ENCODE assay signal across 14 cellular contexts in genomic region chr15:45326280-45326679, GRCh38. TPM values are rescaled to one million over a fixed set of nuclear protein-coding genes. Genes with fewer than 3 reads are reported as not detected.
A peak's percentile ranks its signal among the peaks of the same experiment; 100 is the strongest.
DNase-seq lines count a peak whose midpoint lies in the region; ATAC-seq and TF ChIP-seq lines count a peak whose summit lies in the region.
"Had no signal": no experiment of that assay in that cellular context is flagged by ENCODE, and none has a peak within 500 bp of the region (broad histone marks: within the 10 kb centered on the region; RNA-seq: fewer than 3 reads in every experiment).

No MANE protein-coding gene starts in this region.

- no peak overlapping the region for H3K27ac Mint-ChIP-seq in natural killer cell treated with Interleukin-12 subunit alpha and Interleukin-12 subunit beta and Interleukin-15 and Interleukin-18, amount 100 ng/mL, for 72 hours

- no peaks in the 10 kb centered on the region for H3K9me3 Mint-ChIP-seq in natural killer cell treated with Interleukin-12 subunit alpha and Interleukin-12 subunit beta and Interleukin-15 and Interleukin-18, amount 100 ng/mL, for 72 hours

- H3K36me3 Mint-ChIP-seq in natural killer cell treated with Interleukin-12 subunit alpha and Interleukin-12 subunit beta and Interleukin-15 and Interleukin-18, amount 100 ng/mL, for 72 hours: no peaks in the 10 kb centered on the region

- H3K4me3 ChIP-seq in NT2/D1 (ENCODE audit: insufficient read length, low read depth): no peak overlapping the region
- no peak overlapping the region for H3K4me3 ChIP-seq in ectodermal cell (ENCODE audit: insufficient read depth, low read depth, low read length)

- no peaks in the 10 kb centered on the region for H3K9me3 ChIP-seq in NT2/D1 (ENCODE audit: insufficient read depth, low read length)
- H3K9me3 ChIP-seq in ectodermal cell (ENCODE audit: control insufficient read depth, low read length): no peaks in the 10 kb centered on the region

- H3K9ac ChIP-seq in NT2/D1 (ENCODE audit: insufficient read length, low read depth): no peak overlapping the region

- H3K27me3 ChIP-seq in NT2/D1 (ENCODE audit: insufficient read depth, insufficient read length) (no peaks in the 10 kb centered on the region), ectodermal cell (ENCODE audit: control insufficient read depth, insufficient read depth, low read length, poor library complexity, severe bottlenecking) (no peaks in the 10 kb centered on the region), layer of hippocampus (ENCODE audit: control insufficient read depth, insufficient read depth, low read length) (no peaks in the 10 kb centered on the region)

- ATAC-seq in SK-N-SH treated with all-trans-retinoic acid at 6 μM for 48 hours: no peak
- ATAC-seq in natural killer cell treated with Interleukin-12 subunit alpha and Interleukin-12 subunit beta and Interleukin-15 and Interleukin-18, amount 100 ng/mL, for 72 hours: no peak
- ATAC-seq: PC-3 had no signal

- no peaks in the 10 kb centered on the region for H3K36me3 ChIP-seq in NT2/D1 (ENCODE audit: insufficient read depth, insufficient read length, low read length)
- no peaks in the 10 kb centered on the region for H3K36me3 ChIP-seq in ectodermal cell (ENCODE audit: control insufficient read depth, insufficient read depth, low read length)

- 64% methylated on average over 5 of the region's 5 CpGs for WGBS in ectodermal cell, 2 experiments

- H3K27ac ChIP-seq in ectodermal cell (ENCODE audit: insufficient read depth, low read depth, low read length, poor library complexity, severe bottlenecking) (peak overlapping the region; percentile 53), layer of hippocampus (ENCODE audit: low read depth, low read length) (peak overlapping the region; percentile 75), substantia nigra (ENCODE audit: low read depth, low read length, poor library complexity, severe bottlenecking) (peak overlapping the region; percentile 41)
- H3K27ac ChIP-seq: RWPE1 had no signal

- H3K4me1 ChIP-seq in NT2/D1 (ENCODE audit: insufficient read depth, insufficient read length) (no peaks in the 10 kb centered on the region), ectodermal cell (ENCODE audit: control insufficient read depth, insufficient read depth, low read length) (peaks cover 9% of the 10 kb centered on the region)

- no peaks in the 10 kb centered on the region for H3K4me1 Mint-ChIP-seq in natural killer cell treated with Interleukin-12 subunit alpha and Interleukin-12 subunit beta and Interleukin-15 and Interleukin-18, amount 100 ng/mL, for 72 hours (ENCODE audit: low read depth in 2 of 2)

- no peak overlapping the region for H3K4me3 Mint-ChIP-seq in natural killer cell treated with Interleukin-12 subunit alpha and Interleukin-12 subunit beta and Interleukin-15 and Interleukin-18, amount 100 ng/mL, for 72 hours

- DNase-seq in NT2/D1 (ENCODE audit: low read depth, low spot score) (peak; percentile 16), substantia nigra (lab: John Stamatoyannopoulos, UW) (no peak)
- DNase-seq in stimulated activated naive CD4-positive, alpha-beta T cell (lab: John Stamatoyannopoulos, UW): no peak
- DNase-seq in natural killer cell treated with Interleukin-12 subunit alpha and Interleukin-12 subunit beta and Interleukin-15 and Interleukin-18, amount 100 ng/mL, for 72 hours (ENCODE audit: low spot score): no peak
- DNase-seq: IMR-90, NCI-H1417 treated with DMSO at 0.1 percent for 48 hours, NCI-H187 treated with DMSO at 0.1 percent for 48 hours, NCI-H226, NCI-H524 treated with DMSO at 0.1 percent for 48 hours, PC-3 had no signal

- peaks cover 9 to 10% of the 10 kb centered on the region in 2 donors for H3K27me3 Mint-ChIP-seq in natural killer cell treated with Interleukin-12 subunit alpha and Interleukin-12 subunit beta and Interleukin-15 and Interleukin-18, amount 100 ng/mL, for 72 hours

TF ChIP-seq in SK-N-SH treated with all-trans-retinoic acid at 6 μM for 48 hours, 23 proteins besides CTCF, POLR2A, EP300 and RAD21 (continues in another document):
- TF ChIP-seq CSDC2 (CRISPR knock-in tag; IDR thresholded peaks at IDR 0.05) (no peak), TCF4 (CRISPR knock-in tag; IDR thresholded peaks at IDR 0.05; ENCODE audit: borderline replicate concordance) (no peak), RARB (CRISPR knock-in tag; IDR thresholded peaks at IDR 0.05) (no peak), BACH2 (CRISPR knock-in tag; IDR thresholded peaks at IDR 0.05; ENCODE audit: borderline replicate concordance) (no peak), OSR1 (CRISPR knock-in tag; IDR thresholded peaks at IDR 0.05) (no peak), ARNTL (CRISPR knock-in tag; IDR thresholded peaks at IDR 0.05; ENCODE audit: borderline replicate concordance, low read depth) (no peak), POU6F1 (CRISPR knock-in tag; IDR thresholded peaks at IDR 0.05; ENCODE audit: borderline replicate concordance, low read depth) (no peak), ZC3H10 (CRISPR knock-in tag; IDR thresholded peaks at IDR 0.05) (no peak), ZFP3 (CRISPR knock-in tag; IDR thresholded peaks at IDR 0.05) (no peak), PATZ1 (CRISPR knock-in tag; IDR thresholded peaks at IDR 0.05; ENCODE audit: borderline replicate concordance) (no peak), CSRNP3 (CRISPR knock-in tag; IDR thresholded peaks at IDR 0.05) (no peak), ZNF70 (CRISPR knock-in tag; IDR thresholded peaks at IDR 0.05) (no peak), PPARA (CRISPR knock-in tag; IDR thresholded peaks at IDR 0.05; ENCODE audit: borderline replicate concordance) (no peak)

RNA-seq across cellular contexts. Expression of gene GATM, which starts 52.1 kb away (rescaled TPM):
- 9.0 TPM for polyA plus RNA-seq in ectodermal cell (2013, experiment 1 of 4)
- polyA plus RNA-seq in ectodermal cell (2013, experiment 2 of 4): 9.7 TPM
- polyA plus RNA-seq in ectodermal cell (2013, experiment 3 of 4): 9.1 TPM
- polyA plus RNA-seq in ectodermal cell (2013, experiment 4 of 4): 8.9 TPM
- total RNA-seq in natural killer cell treated with Interleukin-12 subunit alpha and Interleukin-12 subunit beta and Interleukin-15 and Interleukin-18, amount 100 ng/mL, for 72 hours: 1 to 10 TPM; 1.4 to 1.6 TPM
